Comparison of ENCODE assay signal across 18 cellular contexts in genomic region chr11:8387141-8387540, GRCh38.
DNase-seq lines count a peak whose midpoint lies in the region; ATAC-seq, FAIRE-seq and TF ChIP-seq lines count a peak whose summit lies in the region.
"Had no signal": no experiment of that assay in that cellular context is flagged by ENCODE, and none has a peak within 500 bp of the region (broad histone marks: within the 10 kb centered on the region; RNA-seq: fewer than 3 reads in every experiment).

No MANE protein-coding gene starts in this region.

- no peaks in the 10 kb centered on the region for H3K79me2 ChIP-seq in keratinocyte (ENCODE audit: control insufficient read depth, insufficient read depth, low read length)

- peak; percentile 34 for FAIRE-seq in keratinocyte (lab: Jason Lieb, UNC)
- FAIRE-seq: A549, GM12892, GM18507, H1 had no signal

- no peak for TF ChIP-seq EP300 in upper lobe of left lung (IDR thresholded peaks at IDR 0.05)

- H3K36me3 ChIP-seq in HUES48 (ENCODE audit: control insufficient read depth, insufficient read depth, low read length) (no peaks in the 10 kb centered on the region), keratinocyte (ENCODE audit: control insufficient read depth in 2 of 2, extremely low read depth in 1 of 2, insufficient read depth in 2 of 2, low read length in 2 of 2) (no peaks in the 10 kb centered on the region), upper lobe of left lung (no peaks in the 10 kb centered on the region)
- H3K36me3 ChIP-seq: BLaER1, HAP-1 had no signal

- H3K4me1 ChIP-seq in HUES48 (ENCODE audit: control insufficient read depth, insufficient read depth, low read length) = peaks cover 20% of the 10 kb centered on the region
- H3K4me1 ChIP-seq in keratinocyte (ENCODE audit: control insufficient read depth, extremely low read depth, insufficient read depth, low read length) = no peaks in the 10 kb centered on the region
- peaks cover 0 to 10% (median 2%) of the 10 kb centered on the region in 4 donors for H3K4me1 ChIP-seq in upper lobe of left lung
- H3K4me1 ChIP-seq: A549, BLaER1, HAP-1 had no signal

- DNase-seq in DMS 273 (lab: John Stamatoyannopoulos, UW; ENCODE audit: unreplicated experiment) = peak; percentile 31
- no peak for DNase-seq in DMS 273 treated with DMSO at 0.1 percent for 48 hours (lab: John Stamatoyannopoulos, UW)
- DNase-seq in keratinocyte (ENCODE audit: low read depth, low spot score) = no peak
- DNase-seq in upper lobe of left lung = no peak
- DNase-seq: CD4-positive, alpha-beta memory T cell; DMS53; GDM1 had no signal

- H3K4me2 ChIP-seq in keratinocyte (ENCODE audit: control insufficient read depth, extremely low read depth, insufficient read depth, low read depth, low read length) = no peak overlapping the region
- H3K4me2 ChIP-seq: A549, BLaER1, KMS-11 had no signal

- H4K20me1 ChIP-seq in keratinocyte (ENCODE audit: control insufficient read depth, extremely low read depth, insufficient read depth, low read length) = no peaks in the 10 kb centered on the region
- H4K20me1 ChIP-seq: BLaER1 had no signal

- H3K4me3 ChIP-seq in HUES48 (ENCODE audit: low read depth, low read length) (no peak overlapping the region), keratinocyte (ENCODE audit: control insufficient read depth in 2 of 3, extremely low read depth in 1 of 3, insufficient read depth in 2 of 3, low read depth in 1 of 3, low read length in 3 of 3) (no peak overlapping the region), upper lobe of left lung (no peak overlapping the region)
- H3K4me3 ChIP-seq: A549, BLaER1, HAP-1 had no signal

- no peaks in the 10 kb centered on the region for H3K9me1 ChIP-seq in keratinocyte (ENCODE audit: control insufficient read depth, extremely low read depth, insufficient read depth, low read length)

- no peak overlapping the region for H2AFZ ChIP-seq in keratinocyte (ENCODE audit: control insufficient read depth, low read length)

- ATAC-seq in HG03139 (IDR thresholded peaks at IDR 0.05; ENCODE audit: unreplicated experiment) (no peak), upper lobe of left lung (ENCODE audit: low FRiP score in 2 of 2) (no peak), GM18511 (IDR thresholded peaks at IDR 0.05; ENCODE audit: unreplicated experiment) (no peak)
- ATAC-seq: A549 had no signal

- 83 to 86% methylated on average over 7 of the region's 7 CpGs for WGBS in upper lobe of left lung, 2 donors

- H3K27me3 ChIP-seq in HUES48 (ENCODE audit: control insufficient read depth, insufficient read depth, low read length) (no peaks in the 10 kb centered on the region), keratinocyte (ENCODE audit: control insufficient read depth, extremely low read depth, insufficient read depth, low read length) (no peaks in the 10 kb centered on the region), upper lobe of left lung (no peaks in the 10 kb centered on the region)
- H3K27me3 ChIP-seq: BLaER1 had no signal

- H3K9me3 ChIP-seq in HUES48 (ENCODE audit: control insufficient read depth, insufficient read depth, low read length) = no peaks in the 10 kb centered on the region
- H3K9me3 ChIP-seq in keratinocyte (ENCODE audit: control insufficient read depth, low read depth, low read length) = no peaks in the 10 kb centered on the region
- no peaks in the 10 kb centered on the region for H3K9me3 ChIP-seq in upper lobe of left lung
- H3K9me3 ChIP-seq: A549, BLaER1, HAP-1 had no signal

- no peak overlapping the region for H3K9ac ChIP-seq in HUES48 (ENCODE audit: low read depth, low read length)
- H3K9ac ChIP-seq in keratinocyte (ENCODE audit: control insufficient read depth, extremely low read depth, insufficient read depth, low read length) = no peak overlapping the region
- H3K9ac ChIP-seq: BLaER1, KMS-11 had no signal

- dilution Hi-C loops in keratinocyte (cut with MboI; ENCODE audit: extremely low pct_ligation_motif_present, low sequenced_read_pairs) = no loop called here

- H3K27ac ChIP-seq in HUES48 (ENCODE audit: low read depth, low read length) = peak overlapping the region; percentile 1
- H3K27ac ChIP-seq in keratinocyte (ENCODE audit: control insufficient read depth, insufficient read depth, low read length) = no peak overlapping the region
- H3K27ac ChIP-seq in upper lobe of left lung = no peak overlapping the region
- H3K27ac ChIP-seq: 22Rv1, A549, BLaER1, KMS-11 had no signal

- TF ChIP-seq POLR2A in upper lobe of left lung (IDR thresholded peaks at IDR 0.05) = no peak

- TF ChIP-seq CTCF in keratinocyte (optimal IDR thresholded peaks at IDR 0.05 in 1 of 3, IDR thresholded peaks at IDR 0.05 in 1 of 3, conservative IDR thresholded peaks at IDR 0.05 in 1 of 3; ENCODE audit: extremely low read depth in 1 of 3, insufficient read depth in 2 of 3, low read length in 3 of 3) (no peak), upper lobe of left lung (IDR thresholded peaks at IDR 0.05) (no peak)
